In the genomic region with DNA sequence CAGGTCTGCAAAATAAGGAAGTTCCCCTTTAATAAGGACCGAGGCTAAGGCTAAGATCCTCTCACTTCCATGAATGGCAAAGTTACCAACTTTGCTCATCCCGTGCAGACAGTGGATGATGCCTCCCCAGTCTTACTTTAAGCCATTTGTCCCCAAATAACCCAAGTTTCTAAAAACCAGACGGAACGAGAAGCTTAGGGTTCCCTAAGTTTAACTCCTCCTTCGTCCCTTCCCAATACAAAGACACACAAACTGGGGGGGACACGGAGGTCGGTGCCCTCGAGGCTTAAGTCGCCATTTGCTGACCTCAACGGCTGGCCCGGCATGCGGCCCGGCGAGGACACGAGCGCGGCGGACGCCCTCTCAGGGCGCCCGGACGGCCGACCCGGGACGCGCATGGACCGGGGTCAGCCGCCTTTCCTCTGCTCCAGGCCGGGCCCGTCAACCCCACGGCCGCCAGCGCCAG, we compare ENCODE assay signal across 1 cellular context.
TF ChIP-seq lines count a peak whose summit lies in the region.

No MANE protein-coding gene starts in this region.

TF ChIP-seq in K562, 482 proteins besides CTCF, POLR2A, EP300 and RAD21 (continued from another document and continues in another):
- TF ChIP-seq YY1 (IDR thresholded peaks at IDR 0.05; ENCODE audit: borderline replicate concordance in 1 of 3, control insufficient read depth in 1 of 3, extremely low read depth in 1 of 3, insufficient read depth in 3 of 3, insufficient read length in 1 of 3, insufficient replicate concordance in 2 of 3, low read depth in 1 of 3, low read length in 2 of 3) (peak in 2 of 3 experiments; percentile 34 to 88), ZBTB7A (IDR thresholded peaks at IDR 0.05; ENCODE audit: borderline replicate concordance, control insufficient read depth, low read depth, low read length) (peak; percentile 53; the same call in 1 of the 2 replicates), MYC (IDR thresholded peaks at IDR 0.05; ENCODE audit: low read depth, low read length) (peak; percentile 84), MYC (CRISPR knock-in tag; IDR thresholded peaks at IDR 0.05; ENCODE audit: borderline replicate concordance, low read depth) (no peak), ZFP36 (IDR thresholded peaks at IDR 0.05; ENCODE audit: low read depth, low read length, partially characterized antibody) (no peak), ZFP1 (CRISPR knock-in tag; IDR thresholded peaks at IDR 0.05) (no peak), COPS2 (conservative IDR thresholded peaks at IDR 0.05) (no peak), MXI1 (IDR thresholded peaks at IDR 0.05; ENCODE audit: low read depth, low read length) (0 out of 2 replicates have a peak, but pooled peaks have one; percentile 20), TAF9B (IDR thresholded peaks at IDR 0.05; ENCODE audit: partially characterized antibody) (no peak), SIN3A (IDR thresholded peaks at IDR 0.05; ENCODE audit: borderline replicate concordance in 2 of 2, control insufficient read depth in 1 of 2, low read depth in 2 of 2, low read length in 2 of 2) (0 out of 4 replicates have a peak, but pooled peaks of 1 of the 2 experiments have one; percentile 48), MECOM (CRISPR knock-in tag; IDR thresholded peaks at IDR 0.05) (no peak), ZNF740 (CRISPR knock-in tag; IDR thresholded peaks at IDR 0.05) (no peak; the same call in 1 of the 2 replicates), ZNF740 (tag; IDR thresholded peaks at IDR 0.05) (peak; percentile 16 to 56; a peak in 1 of 4 replicates), RCOR1 (IDR thresholded peaks at IDR 0.05; ENCODE audit: borderline replicate concordance in 1 of 2, low read depth in 2 of 2, low read length in 2 of 2) (no peak), IRF2 (CRISPR knock-in tag; IDR thresholded peaks at IDR 0.05) (no peak), ZNF583 (CRISPR knock-in tag; IDR thresholded peaks at IDR 0.05) (no peak), TOE1 (IDR thresholded peaks at IDR 0.05; ENCODE audit: borderline replicate concordance) (0 out of 2 replicates have a peak, but pooled peaks have one; percentile 18), TOE1 (CRISPR knock-in tag; IDR thresholded peaks at IDR 0.05; ENCODE audit: borderline replicate concordance, low read depth) (no peak), ETV6 (IDR thresholded peaks at IDR 0.05; ENCODE audit: borderline replicate concordance in 1 of 2, low read depth in 2 of 2, low read length in 1 of 2) (no peak), ETV6 (CRISPR knock-in tag; IDR thresholded peaks at IDR 0.05; ENCODE audit: borderline replicate concordance) (peak; percentile 69; the same call in 1 of the 2 replicates), RBM25 (IDR thresholded peaks at IDR 0.05; ENCODE audit: low read depth, low read length, severe bottlenecking) (no peak), SLC30A9 (CRISPR knock-in tag; IDR thresholded peaks at IDR 0.05) (no peak), PHF20 (IDR thresholded peaks at IDR 0.05; ENCODE audit: partially characterized antibody) (peak; percentile 9), XRCC5 (IDR thresholded peaks at IDR 0.05; ENCODE audit: low read depth, low read length) (0 out of 2 replicates have a peak, but pooled peaks have one; percentile 31), POLR2AphosphoS5 (IDR thresholded peaks at IDR 0.05; ENCODE audit: control insufficient read depth, insufficient read depth, low read depth, low read length) (peak; percentile 31; the same call in 1 of the 2 replicates), FOXM1 (IDR thresholded peaks at IDR 0.05; ENCODE audit: low read depth) (no peak), FOXM1 (CRISPR knock-in tag; IDR thresholded peaks at IDR 0.05; ENCODE audit: low read depth) (peak; percentile 54; the same call in 1 of the 2 replicates), MAX (CRISPR knock-in tag; IDR thresholded peaks at IDR 0.05) (peak; percentile 65; the same call in 1 of the 2 replicates), RNF2 (IDR thresholded peaks at IDR 0.05) (no peak; the same call in 1 of the 2 replicates), EP400 (IDR thresholded peaks at IDR 0.05) (peak; percentile 64), STAT5B (CRISPR knock-in tag; IDR thresholded peaks at IDR 0.05) (no peak), ZBTB1 (CRISPR knock-in tag; IDR thresholded peaks at IDR 0.05; ENCODE audit: borderline replicate concordance, low read depth) (no peak), RREB1 (CRISPR knock-in tag; IDR thresholded peaks at IDR 0.05) (no peak), SP1 (CRISPR knock-in tag; IDR thresholded peaks at IDR 0.05) (peak; percentile 44; the same call in 1 of the 2 replicates), RFX5 (IDR thresholded peaks at IDR 0.05; ENCODE audit: low read depth, low read length) (no peak), TFAM (CRISPR knock-in tag; conservative IDR thresholded peaks at IDR 0.05) (no peak), ZKSCAN3 (CRISPR knock-in tag; IDR thresholded peaks at IDR 0.05) (no peak), CBX1 (IDR thresholded peaks at IDR 0.05; ENCODE audit: low read depth) (no peak), REST (CRISPR knock-in tag; IDR thresholded peaks at IDR 0.05; ENCODE audit: low read depth) (peak; percentile 54; the same call in 1 of the 2 replicates), MEF2D (tag; conservative IDR thresholded peaks at IDR 0.05; ENCODE audit: low read depth) (no peak), HDAC2 (IDR thresholded peaks at IDR 0.05) (0 out of 2 replicates have a peak, but pooled peaks have one; percentile 24), KLF13 (tag; IDR thresholded peaks at IDR 0.05; ENCODE audit: borderline replicate concordance, low read depth) (no peak), FOXK1 (CRISPR knock-in tag; IDR thresholded peaks at IDR 0.05; ENCODE audit: borderline replicate concordance) (peak; percentile 90; the same call in 1 of the 2 replicates), TSC22D4 (tag; IDR thresholded peaks at IDR 0.05) (no peak), NR4A1 (CRISPR knock-in tag; IDR thresholded peaks at IDR 0.05) (no peak), NR4A1 (tag; IDR thresholded peaks at IDR 0.05) (peak; percentile 69; the same call in 1 of the 2 replicates), POLR2G (IDR thresholded peaks at IDR 0.05; ENCODE audit: low read depth, low read length) (no peak), ZNF512 (tag; IDR thresholded peaks at IDR 0.05) (no peak)
- TF ChIP-seq, protein P1, sequence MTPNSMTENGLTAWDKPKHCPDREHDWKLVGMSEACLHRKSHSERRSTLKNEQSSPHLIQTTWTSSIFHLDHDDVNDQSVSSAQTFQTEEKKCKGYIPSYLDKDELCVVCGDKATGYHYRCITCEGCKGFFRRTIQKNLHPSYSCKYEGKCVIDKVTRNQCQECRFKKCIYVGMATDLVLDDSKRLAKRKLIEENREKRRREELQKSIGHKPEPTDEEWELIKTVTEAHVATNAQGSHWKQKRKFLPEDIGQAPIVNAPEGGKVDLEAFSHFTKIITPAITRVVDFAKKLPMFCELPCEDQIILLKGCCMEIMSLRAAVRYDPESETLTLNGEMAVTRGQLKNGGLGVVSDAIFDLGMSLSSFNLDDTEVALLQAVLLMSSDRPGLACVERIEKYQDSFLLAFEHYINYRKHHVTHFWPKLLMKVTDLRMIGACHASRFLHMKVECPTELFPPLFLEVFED (CRISPR knock-in tag; conservative IDR thresholded peaks at IDR 0.05) = no peak
- TF ChIP-seq, protein P2, sequence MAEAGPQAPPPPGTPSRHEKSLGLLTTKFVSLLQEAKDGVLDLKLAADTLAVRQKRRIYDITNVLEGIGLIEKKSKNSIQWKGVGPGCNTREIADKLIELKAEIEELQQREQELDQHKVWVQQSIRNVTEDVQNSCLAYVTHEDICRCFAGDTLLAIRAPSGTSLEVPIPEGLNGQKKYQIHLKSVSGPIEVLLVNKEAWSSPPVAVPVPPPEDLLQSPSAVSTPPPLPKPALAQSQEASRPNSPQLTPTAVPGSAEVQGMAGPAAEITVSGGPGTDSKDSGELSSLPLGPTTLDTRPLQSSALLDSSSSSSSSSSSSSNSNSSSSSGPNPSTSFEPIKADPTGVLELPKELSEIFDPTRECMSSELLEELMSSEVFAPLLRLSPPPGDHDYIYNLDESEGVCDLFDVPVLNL (CRISPR knock-in tag; IDR thresholded peaks at IDR 0.05; ENCODE audit: low read depth) = 0 out of 2 replicates have a peak, but pooled peaks have one; percentile 41
- TF ChIP-seq, protein P3, sequence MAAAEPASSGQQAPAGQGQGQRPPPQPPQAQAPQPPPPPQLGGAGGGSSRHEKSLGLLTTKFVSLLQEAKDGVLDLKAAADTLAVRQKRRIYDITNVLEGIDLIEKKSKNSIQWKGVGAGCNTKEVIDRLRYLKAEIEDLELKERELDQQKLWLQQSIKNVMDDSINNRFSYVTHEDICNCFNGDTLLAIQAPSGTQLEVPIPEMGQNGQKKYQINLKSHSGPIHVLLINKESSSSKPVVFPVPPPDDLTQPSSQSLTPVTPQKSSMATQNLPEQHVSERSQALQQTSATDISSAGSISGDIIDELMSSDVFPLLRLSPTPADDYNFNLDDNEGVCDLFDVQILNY (CRISPR knock-in tag; IDR thresholded peaks at IDR 0.05) = peak; percentile 81; the same call in 1 of the 2 replicates
